In the genomic region with DNA sequence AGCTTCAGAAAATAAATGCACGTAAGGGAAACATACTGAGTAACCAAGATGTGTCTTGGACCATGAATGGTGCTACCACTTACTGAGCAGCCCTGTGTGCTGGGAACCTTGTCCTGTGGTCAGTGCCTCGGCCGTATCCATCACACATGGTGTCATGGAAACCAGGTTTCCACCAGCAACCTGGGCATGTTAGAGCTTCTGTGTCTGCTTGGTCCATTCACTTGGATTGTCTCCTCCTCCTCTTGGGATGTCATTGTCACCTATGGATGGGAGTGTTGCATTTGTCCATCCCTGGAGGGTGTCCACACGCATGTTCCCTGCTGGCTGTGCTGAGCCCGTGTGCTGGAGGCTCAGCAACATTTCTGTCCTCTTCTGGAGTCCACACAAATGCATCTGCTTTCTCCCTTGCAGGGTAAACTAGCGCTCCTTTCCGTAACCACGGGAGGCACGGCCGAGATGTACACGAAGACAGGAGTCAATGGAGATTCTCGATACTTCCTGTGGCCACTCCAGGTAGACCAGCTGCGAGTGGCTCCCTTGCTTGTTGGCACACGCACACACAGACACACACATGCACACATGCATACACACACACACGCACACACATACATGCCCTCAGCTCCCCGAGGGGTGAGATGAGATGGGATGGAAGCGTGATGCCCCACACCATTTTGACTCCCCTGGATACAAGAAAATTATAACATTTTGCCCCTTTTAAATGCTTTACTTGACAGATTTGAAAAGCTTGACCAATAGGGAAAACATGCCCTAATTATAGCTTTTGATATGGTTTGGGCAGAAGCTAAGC, we compare ENCODE assay signal across 33 cellular contexts.
"Had no signal": no experiment of that assay in that cellular context is flagged by ENCODE, and none has a peak within 500 bp of the region (broad histone marks: within the 10 kb centered on the region; RNA-seq: fewer than 3 reads in every experiment).

No MANE protein-coding gene starts in this region.

- H3K4me3 ChIP-seq: MG63, Peyer's patch, SK-N-MC had no signal

- H3K27me3 Mint-ChIP-seq: activated CD4-positive, alpha-beta T cell treated with anti-CD3 and anti-CD28 coated beads, Interleukin-2, amount 10 ng/mL, durations not matched to agents 24 days and 14 days; activated naive CD8-positive, alpha-beta T cell treated with anti-CD3 and anti-CD28 coated beads for 36 hours; activated T-helper 17 cell treated with anti-CD3 and anti-CD28 coated beads, Interleukin-2, amount 50 U/mL, for 72 hours had no signal

- H3K4me3 Mint-ChIP-seq: activated CD4-positive, alpha-beta T cell treated with anti-CD3 and anti-CD28 coated beads, Interleukin-2, amount 10 ng/mL, durations not matched to agents 24 days and 14 days; activated naive CD8-positive, alpha-beta T cell treated with anti-CD3 and anti-CD28 coated beads for 36 hours; activated T-cell treated with anti-CD3 and anti-CD28 coated beads, Interleukin-2, amount 50 U/mL, for 72 hours; activated T-helper 17 cell treated with anti-CD3 and anti-CD28 coated beads, Interleukin-2, amount 50 U/mL, for 72 hours had no signal

- H3K9me3 ChIP-seq: Peyer's patch had no signal

- H3K27ac ChIP-seq: brain microvascular endothelial cell, Peyer's patch, SK-N-MC, WERI-Rb-1 had no signal

- H3K27ac Mint-ChIP-seq: activated CD4-positive, alpha-beta T cell treated with anti-CD3 and anti-CD28 coated beads, Interleukin-2, amount 10 ng/mL, durations not matched to agents 24 days and 14 days; activated naive CD8-positive, alpha-beta T cell treated with anti-CD3 and anti-CD28 coated beads for 36 hours; activated T-cell treated with anti-CD3 and anti-CD28 coated beads, Interleukin-2, amount 50 U/mL, for 72 hours; activated T-helper 17 cell treated with anti-CD3 and anti-CD28 coated beads, Interleukin-2, amount 50 U/mL, for 72 hours had no signal

- H3K9me3 Mint-ChIP-seq: activated T-helper 17 cell treated with anti-CD3 and anti-CD28 coated beads, Interleukin-2, amount 50 U/mL, for 72 hours had no signal

- ATAC-seq: activated T-cell treated with anti-CD3 and anti-CD28 coated beads, Interleukin-2, amount 50 U/mL, for 72 hours; activated T-helper 17 cell treated with anti-CD3 and anti-CD28 coated beads, Interleukin-2, amount 50 U/mL, for 72 hours; PC-3 had no signal

- H3K27me3 ChIP-seq: brain microvascular endothelial cell, MG63, Peyer's patch had no signal

- DNase-seq: activated CD4-positive, alpha-beta T cell treated with anti-CD3 and anti-CD28 coated beads for 1 hour; activated CD4-positive, alpha-beta T cell treated with anti-CD3 and anti-CD28 coated beads, Interleukin-2, amount 10 ng/mL, durations not matched to agents 24 days and 14 days; activated CD4-positive, alpha-beta T cell treated with anti-CD3 and anti-CD28 coated beads, Interleukin-2, amount 50 U/mL, for 48 hours; activated CD4-positive, CD25-positive, alpha-beta regulatory T cell; activated CD8-positive, alpha-beta memory T cell treated with anti-CD3 and anti-CD28 coated beads, Interleukin-2, amount 50 U/mL, for 4 hours; activated effector memory CD4-positive, alpha-beta T cell treated with anti-CD3 and anti-CD28 coated beads, Interleukin-2, amount 50 U/mL, for 16 hours; activated naive CD4-positive, alpha-beta T cell; activated naive CD4-positive, alpha-beta T cell treated with anti-CD3 and anti-CD28 coated beads, Interleukin-2, amount 50 U/mL, for 16 hours; activated naive CD8-positive, alpha-beta T cell treated with anti-CD3 and anti-CD28 coated beads for 36 hours; activated T-cell treated with anti-CD3 and anti-CD28 coated beads for 4 hours; activated T-cell treated with anti-CD3 and anti-CD28 coated beads, Interleukin-2, amount 50 U/mL, for 72 hours; amniotic stem cell; aorta; brain microvascular endothelial cell; central memory CD4-positive, alpha-beta T cell; Kasumi-1; KG1; MG63; NCI-H1048; NCI-H1105 treated with DMSO at 0.1 percent for 48 hours; NCI-H1436 treated with DMSO at 0.1 percent for 48 hours; NCI-H1694 treated with DMSO at 0.1 percent for 48 hours; NCI-H2029; NCI-H345; NCI-H524 treated with DMSO at 0.1 percent for 48 hours; NK-92 treated with Interleukin-12 subunit alpha and Interleukin-12 subunit beta, amount 100 ng/mL, for 24 hours; PC-3; Peyer's patch; RPMI8226; T1000; WERI-Rb-1 had no signal
